In the genomic region with DNA sequence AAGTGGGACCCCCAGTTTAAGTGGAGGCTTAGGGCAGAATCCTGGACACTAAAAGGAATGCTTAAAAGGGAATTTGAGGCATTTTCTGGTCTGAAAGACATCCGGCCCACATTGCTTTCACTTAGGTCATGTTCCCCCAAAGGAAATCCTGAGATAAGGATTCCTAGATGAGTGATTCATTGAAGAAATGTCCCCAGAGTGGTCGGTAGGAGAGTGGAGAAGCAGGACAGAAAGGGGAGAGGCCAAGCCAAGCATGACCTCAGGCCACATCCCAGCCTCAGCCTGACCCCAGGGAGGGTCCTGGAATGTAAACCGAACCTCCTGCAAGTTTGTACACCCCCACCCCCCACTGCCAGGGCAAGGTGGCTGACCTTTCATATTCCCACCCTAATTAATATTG, we compare ENCODE assay signal across 1 cellular context.
A peak's percentile ranks its signal among the peaks of the same experiment; 100 is the strongest.
TF ChIP-seq lines count a peak whose summit lies in the region.

No MANE protein-coding gene starts in this region.

TF ChIP-seq in K562, 482 proteins besides CTCF, POLR2A, EP300 and RAD21 (continued from another document):
- TF ChIP-seq, protein P1, sequence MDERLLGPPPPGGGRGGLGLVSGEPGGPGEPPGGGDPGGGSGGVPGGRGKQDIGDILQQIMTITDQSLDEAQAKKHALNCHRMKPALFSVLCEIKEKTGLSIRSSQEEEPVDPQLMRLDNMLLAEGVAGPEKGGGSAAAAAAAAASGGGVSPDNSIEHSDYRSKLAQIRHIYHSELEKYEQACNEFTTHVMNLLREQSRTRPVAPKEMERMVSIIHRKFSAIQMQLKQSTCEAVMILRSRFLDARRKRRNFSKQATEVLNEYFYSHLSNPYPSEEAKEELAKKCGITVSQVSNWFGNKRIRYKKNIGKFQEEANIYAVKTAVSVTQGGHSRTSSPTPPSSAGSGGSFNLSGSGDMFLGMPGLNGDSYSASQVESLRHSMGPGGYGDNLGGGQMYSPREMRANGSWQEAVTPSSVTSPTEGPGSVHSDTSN (CRISPR knock-in tag; IDR thresholded peaks at IDR 0.05; ENCODE audit: low read depth) = no peak
- TF ChIP-seq, protein P1 (tag; conservative IDR thresholded peaks at IDR 0.05; ENCODE audit: low read depth) = peak; percentile 72
- peak; percentile 76 for TF ChIP-seq ETV5 (CRISPR knock-in tag; IDR thresholded peaks at IDR 0.05; ENCODE audit: low read depth)
- no peak for TF ChIP-seq ZFX (CRISPR knock-in tag; IDR thresholded peaks at IDR 0.05)
- 0 out of 2 replicates have a peak, but pooled peaks have one; percentile 43 for TF ChIP-seq ATF7 (IDR thresholded peaks at IDR 0.05)
- no peak for TF ChIP-seq SIRT6 (IDR thresholded peaks at IDR 0.05; ENCODE audit: low read depth, low read length)
- TF ChIP-seq HNRNPLL (IDR thresholded peaks at IDR 0.05; ENCODE audit: low read depth, low read length, poor library complexity, severe bottlenecking) = no peak
- TF ChIP-seq TCF3 (CRISPR knock-in tag; IDR thresholded peaks at IDR 0.05) = 0 out of 2 replicates have a peak, but pooled peaks have one; percentile 19
- TF ChIP-seq, protein P2, sequence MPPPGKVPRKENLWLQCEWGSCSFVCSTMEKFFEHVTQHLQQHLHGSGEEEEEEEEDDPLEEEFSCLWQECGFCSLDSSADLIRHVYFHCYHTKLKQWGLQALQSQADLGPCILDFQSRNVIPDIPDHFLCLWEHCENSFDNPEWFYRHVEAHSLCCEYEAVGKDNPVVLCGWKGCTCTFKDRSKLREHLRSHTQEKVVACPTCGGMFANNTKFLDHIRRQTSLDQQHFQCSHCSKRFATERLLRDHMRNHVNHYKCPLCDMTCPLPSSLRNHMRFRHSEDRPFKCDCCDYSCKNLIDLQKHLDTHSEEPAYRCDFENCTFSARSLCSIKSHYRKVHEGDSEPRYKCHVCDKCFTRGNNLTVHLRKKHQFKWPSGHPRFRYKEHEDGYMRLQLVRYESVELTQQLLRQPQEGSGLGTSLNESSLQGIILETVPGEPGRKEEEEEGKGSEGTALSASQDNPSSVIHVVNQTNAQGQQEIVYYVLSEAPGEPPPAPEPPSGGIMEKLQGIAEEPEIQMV (tag; conservative IDR thresholded peaks at IDR 0.05; ENCODE audit: low read depth) = 0 out of 2 replicates have a peak, but pooled peaks have one; percentile 15
- no peak for TF ChIP-seq ZFP36 (IDR thresholded peaks at IDR 0.05; ENCODE audit: low read depth, low read length, partially characterized antibody)
- peak; percentile 75 for TF ChIP-seq SMAD4 (CRISPR knock-in tag; conservative IDR thresholded peaks at IDR 0.05)
- peak; percentile 28; the same call in 1 of the 2 replicates for TF ChIP-seq LEF1 (IDR thresholded peaks at IDR 0.05)
- no peak for TF ChIP-seq OTX1 (CRISPR knock-in tag; IDR thresholded peaks at IDR 0.05)
- TF ChIP-seq RCOR1 (IDR thresholded peaks at IDR 0.05; ENCODE audit: borderline replicate concordance in 1 of 2, low read depth in 2 of 2, low read length in 2 of 2) = peak in 1 of 2 experiments; percentile 53; a peak in 2 of 4 replicates
- peak; percentile 74 for TF ChIP-seq JUN (IDR thresholded peaks at IDR 0.05; ENCODE audit: borderline replicate concordance, low read depth, low read length)
- no peak for TF ChIP-seq JUN (CRISPR knock-in tag; IDR thresholded peaks at IDR 0.05; ENCODE audit: borderline replicate concordance)
- peak; percentile 70 for TF ChIP-seq FOSL1 (tag; conservative IDR thresholded peaks at IDR 0.05)
- peak; percentile 61 for TF ChIP-seq DPF2 (IDR thresholded peaks at IDR 0.05)
- TF ChIP-seq NR2C2 (CRISPR knock-in tag; IDR thresholded peaks at IDR 0.05) = no peak
- peak; percentile 34; the same call in 1 of the 2 replicates for TF ChIP-seq NR2C2 (tag; IDR thresholded peaks at IDR 0.05)
TF ChIP-seq in K562: peak in this region for 18.
